ENCODE assay signal across 8 cellular contexts in the genomic region with DNA sequence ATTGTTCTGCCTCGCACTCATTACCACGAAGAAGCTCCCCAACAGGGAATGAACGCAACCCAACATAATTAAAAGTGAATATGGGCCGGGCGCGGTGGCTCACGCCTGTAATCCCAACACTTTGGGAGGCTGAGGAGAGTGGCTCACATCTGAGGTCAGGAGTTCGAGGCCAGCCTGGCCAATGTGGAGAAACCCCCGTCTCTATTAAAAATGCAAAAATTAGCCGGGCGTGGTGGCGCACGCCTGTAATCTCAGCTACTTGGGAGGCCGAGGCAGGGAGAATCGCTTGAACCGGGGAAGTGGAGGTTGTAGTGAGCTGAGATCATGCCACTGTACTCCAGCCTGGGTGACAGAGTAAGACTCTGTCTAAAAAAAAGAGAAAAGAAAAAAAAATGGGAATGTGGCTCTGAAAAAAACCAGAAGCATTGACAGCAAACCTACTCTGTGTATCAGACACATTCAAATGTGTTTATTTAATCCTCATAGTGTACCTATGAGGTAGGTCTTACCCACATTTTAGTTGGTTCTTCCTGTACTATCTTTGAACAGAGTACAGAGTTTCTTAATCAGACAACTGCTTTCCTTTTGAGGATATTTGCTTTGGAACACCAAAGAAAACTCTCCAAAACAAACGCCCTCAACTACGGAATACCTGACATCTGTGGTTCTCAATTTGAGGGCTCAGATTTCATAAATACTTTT.
A peak's percentile ranks its signal among the peaks of the same experiment; 100 is the strongest.
DNase-seq lines count a peak whose midpoint lies in the region; ATAC-seq and TF ChIP-seq lines count a peak whose summit lies in the region.

No MANE protein-coding gene starts in this region.

- H3K36me3 Mint-ChIP-seq in GM23338 (ENCODE audit: low read depth) = no peaks in the 10 kb centered on the region

- peak overlapping the region; percentile 75 for H3K9ac ChIP-seq in iPS-18a (ENCODE audit: low read length)

- intact Hi-C loops in spleen (cut with DNase I; ENCODE audit: low total_unique reads) (loop anchor here (10.0 kb wide), 1 partner anchor 344 kb away; a partner anchor contains a TSS), posterior vena cava (cut with DNase I) (no loop called here)

- H2AFZ ChIP-seq in GM23338 = peak overlapping the region; percentile 80

- H3K4me1 ChIP-seq in GM23338 (ENCODE audit: insufficient read depth) (peaks cover 14% of the 10 kb centered on the region), iPS-18a (ENCODE audit: control insufficient read depth, low read depth, low read length) (peaks cover 8% of the 10 kb centered on the region), spleen (peaks cover 13 to 38% (median 26%) of the 10 kb centered on the region in 6 donors)

- H3K4me3 ChIP-seq in GM23338 = peak overlapping the region; percentile 53
- H3K4me3 ChIP-seq in WERI-Rb-1 (ENCODE audit: low read depth, low read length) = peak overlapping the region; percentile 95
- H3K4me3 ChIP-seq in iPS-18a (ENCODE audit: low read length) = peak overlapping the region; percentile 97
- peak overlapping the region in 6 of 8 donors; percentile 40 to 73 (median 49) for H3K4me3 ChIP-seq in spleen

- DNase-seq in GM23338 (ENCODE audit: low spot score) (no peak), WERI-Rb-1 (no peak), spleen (no peak), posterior vena cava (ENCODE audit: low spot score) (no peak), NCI-H146 (lab: John Stamatoyannopoulos, UW) (no peak), hypothalamus (lab: John Stamatoyannopoulos, UW) (no peak)
- DNase-seq in activated CD8-positive, alpha-beta memory T cell treated with anti-CD3 and anti-CD28 coated beads, Interleukin-2, amount 50 U/mL, for 4 hours = no peak

- H4K20me1 ChIP-seq in GM23338 (replicated peaks; ENCODE audit: insufficient read depth) = no peaks in the 10 kb centered on the region

- H3K27ac ChIP-seq in GM23338 (ENCODE audit: low read depth) = peak overlapping the region; percentile 93
- H3K27ac ChIP-seq in WERI-Rb-1 = no peak overlapping the region; the same call in 1 of the 2 replicates
- peak overlapping the region; percentile 80 for H3K27ac ChIP-seq in iPS-18a (ENCODE audit: low read length)
- H3K27ac ChIP-seq in spleen = peak overlapping the region; percentile 81 to 97 (median 94)

- no peaks in the 10 kb centered on the region for H3K79me2 ChIP-seq in GM23338 (replicated peaks; ENCODE audit: insufficient read depth)

- H3K36me3 ChIP-seq in GM23338 (ENCODE audit: insufficient read depth) (no peaks in the 10 kb centered on the region), WERI-Rb-1 (no peaks in the 10 kb centered on the region), iPS-18a (ENCODE audit: control insufficient read depth, low read depth, low read length) (no peaks in the 10 kb centered on the region), spleen (no peaks in the 10 kb centered on the region)

- TF ChIP-seq CTCF in GM23338 (conservative IDR thresholded peaks at IDR 0.05; ENCODE audit: low read depth in 2 of 2) (no peak), WERI-Rb-1 (IDR thresholded peaks at IDR 0.05; ENCODE audit: low read depth, low read length) (no peak), spleen (IDR thresholded peaks at IDR 0.05 in 8 of 11, conservative IDR thresholded peaks at IDR 0.05 in 3 of 11) (no peak)

- H3K9me3 ChIP-seq in WERI-Rb-1 (ENCODE audit: severe bottlenecking) (no peaks in the 10 kb centered on the region), iPS-18a (ENCODE audit: control insufficient read depth, low read depth, low read length) (no peaks in the 10 kb centered on the region), spleen (no peaks in the 10 kb centered on the region)

- peaks cover 5% of the 10 kb centered on the region for H3K27me3 Mint-ChIP-seq in GM23338 (ENCODE audit: insufficient read depth, low read depth, poor library complexity)

- no peak for ATAC-seq in GM23338

- H3K4me2 ChIP-seq in GM23338 = peak overlapping the region; percentile 86

- no peak overlapping the region for H3K27ac Mint-ChIP-seq in GM23338

- H3K4me3 Mint-ChIP-seq in GM23338 = no peak overlapping the region

- H3K9me2 ChIP-seq in GM23338 (ENCODE audit: insufficient read depth) = no peaks in the 10 kb centered on the region

- H3F3A ChIP-seq in GM23338 (replicated peaks; ENCODE audit: low read depth) = peaks cover 10% of the 10 kb centered on the region; the same call in 1 of the 2 replicates

- no peaks in the 10 kb centered on the region; the same call in 2 of the 3 replicates for H3K9me3 Mint-ChIP-seq in GM23338

- peaks cover 8% of the 10 kb centered on the region for H3K4me1 Mint-ChIP-seq in GM23338

- TF ChIP-seq POLR2A in spleen (IDR thresholded peaks at IDR 0.05) = no peak

- H3K27me3 ChIP-seq in GM23338 (ENCODE audit: insufficient read depth) (no peaks in the 10 kb centered on the region), WERI-Rb-1 (ENCODE audit: insufficient read depth, low read depth, severe bottlenecking) (no peaks in the 10 kb centered on the region), iPS-18a (ENCODE audit: control insufficient read depth, insufficient read depth, low read length) (no peaks in the 10 kb centered on the region), spleen (replicated peaks in 1 of 7) (no peaks in the 10 kb centered on the region)

- WGBS in spleen, 5 donors = 95 to 98% (median 97%) methylated on average over 18 of the region's 18 CpGs

TF ChIP-seq in GM23338, 12 proteins besides CTCF, POLR2A, EP300 and RAD21 (continues in another document):
- TF ChIP-seq ZNF114 (CRISPR knock-in tag; IDR thresholded peaks at IDR 0.05) = no peak
- no peak for TF ChIP-seq JUNB (IDR thresholded peaks at IDR 0.05; ENCODE audit: unreplicated experiment)
- no peak for TF ChIP-seq ZNF331 (CRISPR knock-in tag; IDR thresholded peaks at IDR 0.05; ENCODE audit: low read depth)
- TF ChIP-seq STAT1 (IDR thresholded peaks at IDR 0.05; ENCODE audit: unreplicated experiment) = no peak
- no peak for TF ChIP-seq CREB1 (CRISPR knock-in tag; IDR thresholded peaks at IDR 0.05; ENCODE audit: low read depth)
- TF ChIP-seq EZH2phosphoT487 (IDR thresholded peaks at IDR 0.05; ENCODE audit: unreplicated experiment) = no peak
- TF ChIP-seq, protein P1, sequence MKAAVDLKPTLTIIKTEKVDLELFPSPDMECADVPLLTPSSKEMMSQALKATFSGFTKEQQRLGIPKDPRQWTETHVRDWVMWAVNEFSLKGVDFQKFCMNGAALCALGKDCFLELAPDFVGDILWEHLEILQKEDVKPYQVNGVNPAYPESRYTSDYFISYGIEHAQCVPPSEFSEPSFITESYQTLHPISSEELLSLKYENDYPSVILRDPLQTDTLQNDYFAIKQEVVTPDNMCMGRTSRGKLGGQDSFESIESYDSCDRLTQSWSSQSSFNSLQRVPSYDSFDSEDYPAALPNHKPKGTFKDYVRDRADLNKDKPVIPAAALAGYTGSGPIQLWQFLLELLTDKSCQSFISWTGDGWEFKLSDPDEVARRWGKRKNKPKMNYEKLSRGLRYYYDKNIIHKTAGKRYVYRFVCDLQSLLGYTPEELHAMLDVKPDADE (IDR thresholded peaks at IDR 0.05) = no peak
- no peak for TF ChIP-seq POLR2AphosphoS5 (IDR thresholded peaks at IDR 0.05; ENCODE audit: low read depth)
